27 cellular contexts compared by ENCODE assay signal in the genomic region with DNA sequence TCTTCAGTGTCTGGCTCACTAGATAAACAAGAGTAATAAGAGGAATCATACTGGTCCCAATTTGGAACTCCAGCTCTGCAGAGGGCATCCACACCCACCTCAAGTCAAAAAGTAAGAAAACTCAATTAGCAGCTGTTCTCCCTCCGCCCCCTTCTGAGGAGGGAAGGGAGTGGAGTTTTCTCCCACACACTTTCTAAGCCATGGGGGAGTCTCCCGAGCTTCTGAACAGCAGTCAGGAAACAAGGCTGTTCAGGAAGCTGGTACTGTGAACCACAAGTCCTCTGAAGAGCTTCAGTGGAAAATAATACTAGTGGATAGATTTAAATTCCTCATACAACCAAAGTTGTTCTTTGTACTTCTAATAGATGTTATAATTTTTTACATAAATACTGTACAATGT. TPM values are rescaled to one million over a fixed set of nuclear protein-coding genes. Genes with fewer than 3 reads are reported as not detected.
DNase-seq lines count a peak whose midpoint lies in the region; ATAC-seq and TF ChIP-seq lines count a peak whose summit lies in the region.
"Had no signal": no experiment of that assay in that cellular context is flagged by ENCODE, and none has a peak within 500 bp of the region (broad histone marks: within the 10 kb centered on the region; RNA-seq: fewer than 3 reads in every experiment).

No MANE protein-coding gene starts in this region.

- H2AFZ ChIP-seq in neuronal stem cell (ENCODE audit: low read length) (no peak overlapping the region), GM23338 (no peak overlapping the region)

- H3K4me3 Mint-ChIP-seq in GM23338: no peak overlapping the region
- H3K4me3 Mint-ChIP-seq: activated CD4-positive, alpha-beta memory T cell treated with anti-CD3 and anti-CD28 coated beads, Interleukin-2, amount 10 ng/mL, durations not matched to agents 7 days and 5 days; activated T-helper 17 cell treated with anti-CD3 and anti-CD28 coated beads, Interleukin-2, amount 50 U/mL, for 72 hours; type B pancreatic cell had no signal

- H2BK15ac ChIP-seq in neuronal stem cell (ENCODE audit: low read length): no peak overlapping the region

- no peak overlapping the region for H4K91ac ChIP-seq in neuronal stem cell (ENCODE audit: low read depth, low read length, poor library complexity)

- H3K27me3 ChIP-seq in spleen (replicated peaks in 1 of 7): peaks cover 0 to 4% (median 0%) of the 10 kb centered on the region in 7 donors
- no peaks in the 10 kb centered on the region for H3K27me3 ChIP-seq in neuronal stem cell (ENCODE audit: control insufficient read depth in 3 of 3, insufficient read depth in 3 of 3, low read depth in 1 of 3, low read length in 3 of 3)
- H3K27me3 ChIP-seq in GM23338 (ENCODE audit: insufficient read depth): no peaks in the 10 kb centered on the region
- H3K27me3 ChIP-seq: foreskin keratinocyte, left lung had no signal

- no peaks in the 10 kb centered on the region for H3K79me2 ChIP-seq in GM23338 (replicated peaks; ENCODE audit: insufficient read depth)

- H3K9me3 ChIP-seq in spleen: peaks cover 0 to 7% (median 1%) of the 10 kb centered on the region in 8 donors
- no peaks in the 10 kb centered on the region for H3K9me3 ChIP-seq in neuronal stem cell (replicated peaks in 1 of 2; ENCODE audit: control insufficient read depth in 2 of 2, insufficient read depth in 1 of 2, low read depth in 1 of 2, low read length in 2 of 2)

- H3K4me1 ChIP-seq in spleen (peaks cover under 1 to 46% (median 16%) of the 10 kb centered on the region in 6 donors), neuronal stem cell (ENCODE audit: control insufficient read depth in 2 of 2, insufficient read depth in 1 of 2, low read depth in 1 of 2, low read length in 2 of 2) (no peaks in the 10 kb centered on the region), GM23338 (ENCODE audit: insufficient read depth) (no peaks in the 10 kb centered on the region)
- H3K4me1 ChIP-seq: foreskin keratinocyte had no signal

- no peak overlapping the region for H3K23ac ChIP-seq in neuronal stem cell (ENCODE audit: low read depth, low read length, poor library complexity)

- H3K4me2 ChIP-seq in neuronal stem cell (ENCODE audit: insufficient read depth, low read length, poor library complexity, severe bottlenecking): no peak overlapping the region
- H3K4me2 ChIP-seq in GM23338: no peak overlapping the region

- H2AK5ac ChIP-seq in neuronal stem cell (ENCODE audit: low read depth, low read length): no peak overlapping the region

- H3K27ac Mint-ChIP-seq in GM23338: no peak overlapping the region; the same call in 1 of the 2 replicates
- H3K27ac Mint-ChIP-seq: activated CD4-positive, alpha-beta memory T cell treated with anti-CD3 and anti-CD28 coated beads, Interleukin-2, amount 10 ng/mL, durations not matched to agents 7 days and 5 days; activated T-helper 17 cell treated with anti-CD3 and anti-CD28 coated beads, Interleukin-2, amount 50 U/mL, for 72 hours; type B pancreatic cell had no signal

- intact Hi-C loops in spleen (cut with DNase I; ENCODE audit: low total_unique reads): no loop called here

- H4K20me1 ChIP-seq in GM23338 (replicated peaks; ENCODE audit: insufficient read depth): no peaks in the 10 kb centered on the region

- no peak overlapping the region for H3K18ac ChIP-seq in neuronal stem cell (ENCODE audit: low read length)

- H3K4me1 Mint-ChIP-seq in GM23338: peaks cover 10% of the 10 kb centered on the region; the same call in 2 of the 3 replicates
- H3K4me1 Mint-ChIP-seq: activated T-helper 17 cell treated with anti-CD3 and anti-CD28 coated beads, Interleukin-2, amount 50 U/mL, for 72 hours had no signal

- no peak overlapping the region for H2BK5ac ChIP-seq in neuronal stem cell (ENCODE audit: low read length)

- H3K4me3 ChIP-seq in spleen (no peak overlapping the region), neuronal stem cell (ENCODE audit: low read length in 2 of 2) (no peak overlapping the region), GM23338 (no peak overlapping the region)
- H3K4me3 ChIP-seq: left lung had no signal

- no peaks in the 10 kb centered on the region for H3K79me1 ChIP-seq in neuronal stem cell (ENCODE audit: low read depth, low read length)

- TF ChIP-seq POLR2A in spleen (IDR thresholded peaks at IDR 0.05): no peak

- no peak overlapping the region for H2BK120ac ChIP-seq in neuronal stem cell (ENCODE audit: low read depth, low read length)

- DNase-seq in NCI-H226: peak; percentile 36
- DNase-seq in dermis blood vessel endothelial cell: peak; percentile 84
- DNase-seq in left kidney (ENCODE audit: low read depth, low spot score): peak; percentile 82
- DNase-seq in spleen: no peak
- DNase-seq in neuronal stem cell (ENCODE audit: low spot score): no peak
- no peak for DNase-seq in GM23338 (ENCODE audit: low spot score)
- DNase-seq: activated CD4-positive, alpha-beta memory T cell treated with anti-CD3 and anti-CD28 coated beads, Interleukin-2, amount 10 ng/mL, durations not matched to agents 7 days and 5 days; activated CD4-positive, CD25-positive, alpha-beta regulatory T cell treated with anti-CD3 and anti-CD28 coated beads, Interleukin-2, amount 50 U/mL, for 72 hours; activated CD8-positive, alpha-beta memory T cell treated with anti-CD3 and anti-CD28 coated beads, Interleukin-2, amount 50 U/mL, for 48 hours; activated naive CD4-positive, alpha-beta T cell treated with anti-CD3 and anti-CD28 coated beads, Interleukin-2, amount 50 U/mL, for 16 hours; C1 segment of cervical spinal cord; COR-L47; effector memory CD4-positive, alpha-beta T cell; foreskin keratinocyte; hippocampal formation; left lung; midbrain; natural killer cell; NCI-H1105; NCI-H1930; SIG-M5; stimulated activated CD4-positive, alpha-beta T cell treated with anti-CD3 and anti-CD28 coated beads, Interleukin-2, amount 100 ng/mL, for 48 hours had no signal

- no peaks in the 10 kb centered on the region for H3F3A ChIP-seq in GM23338 (replicated peaks; ENCODE audit: low read depth)

- no peak overlapping the region for H2BK12ac ChIP-seq in neuronal stem cell (ENCODE audit: low read length)

- H3K27ac ChIP-seq in spleen: peak overlapping the region in 6 of 8 donors; percentile 13 to 69 (median 48)
- no peak overlapping the region for H3K27ac ChIP-seq in neuronal stem cell (replicated peaks; ENCODE audit: low read length)
- H3K27ac ChIP-seq in GM23338 (ENCODE audit: low read depth): no peak overlapping the region
- H3K27ac ChIP-seq: foreskin keratinocyte had no signal

- H3K36me3 ChIP-seq in spleen: no peaks in the 10 kb centered on the region
- no peaks in the 10 kb centered on the region for H3K36me3 ChIP-seq in neuronal stem cell (replicated peaks in 1 of 2; ENCODE audit: control insufficient read depth in 2 of 2, insufficient read depth in 2 of 2, low read length in 2 of 2)
- H3K36me3 ChIP-seq in GM23338 (ENCODE audit: insufficient read depth): no peaks in the 10 kb centered on the region
- H3K36me3 ChIP-seq: left lung had no signal

- H3K27me3 Mint-ChIP-seq in GM23338 (ENCODE audit: insufficient read depth, low read depth, poor library complexity): peaks cover 1% of the 10 kb centered on the region
- H3K27me3 Mint-ChIP-seq: activated CD4-positive, alpha-beta memory T cell treated with anti-CD3 and anti-CD28 coated beads, Interleukin-2, amount 10 ng/mL, durations not matched to agents 7 days and 5 days; activated T-helper 17 cell treated with anti-CD3 and anti-CD28 coated beads, Interleukin-2, amount 50 U/mL, for 72 hours; type B pancreatic cell had no signal

- no peak overlapping the region for H3K4ac ChIP-seq in neuronal stem cell (ENCODE audit: low read length)

- H3K36me3 Mint-ChIP-seq in GM23338 (ENCODE audit: low read depth): no peaks in the 10 kb centered on the region
- H3K36me3 Mint-ChIP-seq: natural killer cell, type B pancreatic cell had no signal

- H3K9ac ChIP-seq in neuronal stem cell (ENCODE audit: low read depth, low read length, poor library complexity): no peak overlapping the region

- H4K8ac ChIP-seq in neuronal stem cell (ENCODE audit: low read depth, low read length): no peak overlapping the region

- H3K9me3 Mint-ChIP-seq in GM23338: peaks cover 3% of the 10 kb centered on the region; the same call in 1 of the 3 replicates
- H3K9me3 Mint-ChIP-seq: activated T-helper 17 cell treated with anti-CD3 and anti-CD28 coated beads, Interleukin-2, amount 50 U/mL, for 72 hours; natural killer cell; type B pancreatic cell had no signal

- ATAC-seq in GM18870 (IDR thresholded peaks at IDR 0.05; ENCODE audit: unreplicated experiment) (no peak), GM23338 (no peak)
- ATAC-seq: activated T-helper 17 cell treated with anti-CD3 and anti-CD28 coated beads, Interleukin-2, amount 50 U/mL, for 72 hours; esophagus mucosa; foreskin keratinocyte; left lung; natural killer cell; Panc1 had no signal

- H3K9me2 ChIP-seq in GM23338 (ENCODE audit: insufficient read depth): no peaks in the 10 kb centered on the region; the same call in 1 of the 2 replicates

- 28 to 48% (median 37%) methylated on average over 2 of the region's 2 CpGs for WGBS in spleen, 5 donors
- no CpG with 5 or more reads among the region's 2 CpGs for WGBS in neuronal stem cell (ENCODE audit: extremely low coverage in 2 of 2, insufficient read length in 2 of 2, insufficient replicate concordance in 1 of 2), 2 donors

- TF ChIP-seq CTCF in spleen (IDR thresholded peaks at IDR 0.05 in 8 of 11, conservative IDR thresholded peaks at IDR 0.05 in 3 of 11): no peak
- no peak for TF ChIP-seq CTCF in GM23338 (conservative IDR thresholded peaks at IDR 0.05; ENCODE audit: low read depth in 2 of 2)

- H3K14ac ChIP-seq in neuronal stem cell (ENCODE audit: low read length): no peak overlapping the region

TF ChIP-seq in GM23338, 12 proteins besides CTCF, POLR2A, EP300 and RAD21:
- TF ChIP-seq CREB1 (CRISPR knock-in tag; IDR thresholded peaks at IDR 0.05; ENCODE audit: low read depth) (no peak), EZH2 (IDR thresholded peaks at IDR 0.05; ENCODE audit: low read depth, unreplicated experiment) (no peak)

RNA-seq across cellular contexts. Expression of gene SPTBN1, which starts 32.9 kb away (rescaled TPM):
- total RNA-seq in dermis blood vessel endothelial cell (916 and 1,118 TPM in 2 replicates), spleen (100 to 1,000 TPM; 223 to 352 (median 318) TPM)
- polyA plus RNA-seq in spleen (10 to 100 TPM; 32.7 to 43.8 (median 41.4) TPM), GM23338 (2016; fragmentation: Nextera tagmentation; extraction: Ambion mirVana) (58.1 and 59.1 TPM in 2 replicates)
- polyA plus RNA-seq in neuronal stem cell (2013, experiment 1 of 2): 27.6 TPM
- 28.3 TPM for polyA plus RNA-seq in neuronal stem cell (2013, experiment 2 of 2)
- 189 and 204 TPM in 2 replicates for total RNA-seq in GM23338 (2014; rRNA removed; shearing (Covaris generic))

Comparison
In these comparisons a context has a peak if more than half of its experiments do, and no peak if none do; other contexts are left out.
1. DNase-seq: peak in NCI-H226 (single experiment), dermis blood vessel endothelial cell (single experiment) and left kidney (single experiment); none in spleen (single experiment), neuronal stem cell (single experiment) and GM23338 (single experiment).
2. H3K27ac ChIP-seq: peak in spleen (6 of 8); none in neuronal stem cell (single experiment) and GM23338 (single experiment).